In the genomic region with DNA sequence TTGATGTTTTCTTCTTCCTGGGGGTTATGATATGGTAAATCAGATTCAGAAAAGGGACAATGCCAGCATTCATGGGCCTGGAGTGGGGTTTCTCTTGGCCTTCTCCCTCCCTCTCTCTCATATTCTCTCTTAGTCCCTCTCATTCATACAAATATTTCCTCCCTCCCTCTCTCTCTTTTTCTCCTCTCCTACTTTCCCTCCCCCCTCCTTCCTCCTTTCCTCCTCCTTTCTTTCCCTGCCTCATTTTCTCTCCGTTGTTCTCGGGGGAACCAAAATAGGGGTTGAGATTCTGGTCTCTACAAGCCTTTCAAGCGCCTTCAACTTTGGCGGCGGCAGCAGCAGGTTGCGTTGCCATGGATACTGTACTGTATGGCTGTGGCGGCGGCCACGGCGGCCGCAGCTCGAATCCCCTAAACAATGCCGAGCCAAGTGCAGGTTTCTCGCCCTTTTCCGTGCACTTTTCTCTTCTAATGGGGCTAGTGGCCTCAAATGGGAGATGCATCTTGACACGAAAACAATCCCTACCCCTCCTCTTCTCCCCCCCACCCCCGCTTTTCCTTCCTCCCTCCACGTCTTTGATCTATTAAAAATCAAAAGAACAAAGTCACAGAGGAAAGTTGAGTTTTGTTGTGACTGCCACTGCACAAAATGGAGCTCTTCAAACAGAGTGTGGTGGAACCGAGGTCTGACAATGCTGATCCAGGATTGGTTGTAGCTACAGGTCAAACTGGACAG, we compare ENCODE assay signal across 11 cellular contexts. TPM values are rescaled to one million over a fixed set of nuclear protein-coding genes. Genes with fewer than 3 reads are reported as not detected.
DNase-seq lines count a peak whose midpoint lies in the region; ATAC-seq, FAIRE-seq and TF ChIP-seq lines count a peak whose summit lies in the region.
"Had no signal": no experiment of that assay in that cellular context is flagged by ENCODE, and none has a peak within 500 bp of the region (broad histone marks: within the 10 kb centered on the region; RNA-seq: fewer than 3 reads in every experiment).

No MANE protein-coding gene starts in this region.

- H3K36me3 Mint-ChIP-seq in astrocyte (ENCODE audit: low read depth, unreplicated experiment) (no peaks in the 10 kb centered on the region), nephron (ENCODE audit: low read depth) (no peaks in the 10 kb centered on the region)
- peaks cover 0 to 5% (median 0%) of the 10 kb centered on the region in 3 donors for H3K36me3 Mint-ChIP-seq in CD8-positive, alpha-beta memory T cell

- H3K79me2 ChIP-seq in astrocyte (ENCODE audit: insufficient read depth, low read length): no peaks in the 10 kb centered on the region

- TF ChIP-seq CTCF in astrocyte (IDR thresholded peaks at IDR 0.05; ENCODE audit: insufficient read depth, low read depth, low read length): no peak
- no peak for TF ChIP-seq CTCF in nephron (IDR thresholded peaks at IDR 0.05; ENCODE audit: unreplicated experiment in 3 of 3)

- H3K4me1 ChIP-seq in astrocyte (ENCODE audit: insufficient read depth, low read length): no peaks in the 10 kb centered on the region
- no peaks in the 10 kb centered on the region for H3K4me1 ChIP-seq in CD8-positive, alpha-beta memory T cell (ENCODE audit: insufficient read depth, low read length)
- H3K4me1 ChIP-seq: vagina had no signal

- DNase-seq in Kasumi-1 (lab: John Stamatoyannopoulos, UW) (peak; percentile 22 to 64), astrocyte (ENCODE audit: low read depth) (no peak), cardiac septum (ENCODE audit: low spot score) (no peak), RKO (ENCODE audit: low spot score) (no peak)
- DNase-seq in CD8-positive, alpha-beta memory T cell: no peak
- DNase-seq: activated T-cell treated with anti-CD3 and anti-CD28 coated beads for 4 hours, sigmoid colon had no signal

- no peaks in the 10 kb centered on the region for H3K36me3 ChIP-seq in astrocyte (ENCODE audit: insufficient read depth, low read length)
- no peaks in the 10 kb centered on the region for H3K36me3 ChIP-seq in CD8-positive, alpha-beta memory T cell (ENCODE audit: insufficient read depth, low read length)
- H3K36me3 ChIP-seq: sigmoid colon, vagina had no signal

- H3K4me3 ChIP-seq in astrocyte (ENCODE audit: insufficient read depth, low read depth, low read length): peak overlapping the region; percentile 16
- H3K4me3 ChIP-seq in CD8-positive, alpha-beta memory T cell (ENCODE audit: low read length): no peak overlapping the region
- H3K4me3 ChIP-seq: sigmoid colon, vagina had no signal

- H3K4me1 Mint-ChIP-seq in astrocyte (ENCODE audit: low read depth, unreplicated experiment) (no peaks in the 10 kb centered on the region), nephron (peaks cover 9% of the 10 kb centered on the region)
- no peaks in the 10 kb centered on the region for H3K4me1 Mint-ChIP-seq in CD8-positive, alpha-beta memory T cell

- CTCF ChIA-PET in CD8-positive, alpha-beta memory T cell (lab: Charles Lee): no interaction called here

- ATAC-seq in GM18868 (IDR thresholded peaks at IDR 0.05; ENCODE audit: unreplicated experiment): peak; percentile 63

- no peaks in the 10 kb centered on the region for H3K9me3 ChIP-seq in astrocyte (ENCODE audit: insufficient read depth, low read depth, low read length)
- H3K9me3 ChIP-seq in CD8-positive, alpha-beta memory T cell (ENCODE audit: low read length): no peaks in the 10 kb centered on the region
- H3K9me3 ChIP-seq: vagina had no signal

- H3K4me2 ChIP-seq in astrocyte (ENCODE audit: low read length): peak overlapping the region; percentile 80

- H3K9me3 Mint-ChIP-seq in astrocyte (ENCODE audit: unreplicated experiment) (peaks cover 13% of the 10 kb centered on the region), nephron (peaks cover 5% of the 10 kb centered on the region)
- peaks cover 2 to 26% (median 13%) of the 10 kb centered on the region in 5 donors for H3K9me3 Mint-ChIP-seq in CD8-positive, alpha-beta memory T cell

- H3K4me3 Mint-ChIP-seq in astrocyte (ENCODE audit: unreplicated experiment): no peak overlapping the region
- peak overlapping the region; percentile 19 to 29 (median 26) for H3K4me3 Mint-ChIP-seq in nephron
- no peak overlapping the region for H3K4me3 Mint-ChIP-seq in CD8-positive, alpha-beta memory T cell

- no peak overlapping the region for H3K9ac ChIP-seq in astrocyte (ENCODE audit: low read length)

- H3K27ac Mint-ChIP-seq in astrocyte (ENCODE audit: unreplicated experiment) (peak overlapping the region; percentile 66), nephron (peak overlapping the region in 2 of 3 experiments; percentile 15 to 49)
- no peak overlapping the region for H3K27ac Mint-ChIP-seq in CD8-positive, alpha-beta memory T cell

- peaks cover 74% of the 10 kb centered on the region for H3K27me3 ChIP-seq in astrocyte (ENCODE audit: insufficient read depth, low read length)
- H3K27me3 ChIP-seq in CD8-positive, alpha-beta memory T cell (ENCODE audit: insufficient read depth, low read length, poor library complexity, severe bottlenecking): peaks cover 12% of the 10 kb centered on the region

- H4K20me1 ChIP-seq in astrocyte (ENCODE audit: insufficient read depth, low read length): no peaks in the 10 kb centered on the region

- POLR2A ChIA-PET in CD8-positive, alpha-beta memory T cell (lab: Charles Lee): no interaction called here

- intact Hi-C loops in cardiac septum (cut with DNase I): no loop called here

- H3K27me3 Mint-ChIP-seq in astrocyte (ENCODE audit: low read depth, unreplicated experiment): peaks cover 96% of the 10 kb centered on the region
- peaks cover 100% of the 10 kb centered on the region for H3K27me3 Mint-ChIP-seq in nephron (ENCODE audit: low read depth)
- peaks cover 53 to 63% of the 10 kb centered on the region in 2 donors for H3K27me3 Mint-ChIP-seq in CD8-positive, alpha-beta memory T cell

- no peak for FAIRE-seq in astrocyte (lab: Jason Lieb, UNC)

- H3K27ac ChIP-seq in astrocyte (ENCODE audit: low read depth, low read length): no peak overlapping the region
- H3K27ac ChIP-seq in CD8-positive, alpha-beta memory T cell (ENCODE audit: low read depth, low read length): no peak overlapping the region
- H3K27ac ChIP-seq: sigmoid colon, vagina had no signal

- H2AFZ ChIP-seq in astrocyte (ENCODE audit: low read depth, low read length): peak overlapping the region; percentile 35

RNA-seq across cellular contexts. Expression of a gene that starts 45.2 kb away (rescaled TPM):
- total RNA-seq in astrocyte: not detected in 2 replicates
- not detected for total RNA-seq in CD8-positive, alpha-beta memory T cell
- polyA plus RNA-seq in CD8-positive, alpha-beta memory T cell: not detected
- total RNA-seq in cardiac septum: not detected
- total RNA-seq: HT1080, sigmoid colon, vagina had no signal
- polyA plus RNA-seq: sigmoid colon had no signal

RNA-seq across cellular contexts. Expression of a gene that starts 48.1 kb away (rescaled TPM):
- total RNA-seq in astrocyte: 0.19 and 0.30 TPM in 2 replicates
- not detected for total RNA-seq in CD8-positive, alpha-beta memory T cell
- polyA plus RNA-seq in CD8-positive, alpha-beta memory T cell: not detected
- not detected for total RNA-seq in cardiac septum
- total RNA-seq: HT1080, sigmoid colon, vagina had no signal
- polyA plus RNA-seq: sigmoid colon had no signal

Comparison
In these comparisons a context has a peak if more than half of its experiments do, and no peak if none do; other contexts are left out.
1. DNase-seq: peak in Kasumi-1 (2 of 2); none in astrocyte (single experiment), CD8-positive, alpha-beta memory T cell (0 of 5), cardiac septum (single experiment) and RKO (single experiment).
2. H3K27ac Mint-ChIP-seq: peak in astrocyte (single experiment) and nephron (2 of 3); none in CD8-positive, alpha-beta memory T cell (0 of 8).
3. H3K4me3 Mint-ChIP-seq: peak in nephron (3 of 3); none in astrocyte (single experiment) and CD8-positive, alpha-beta memory T cell (0 of 7).